In the genomic region with DNA sequence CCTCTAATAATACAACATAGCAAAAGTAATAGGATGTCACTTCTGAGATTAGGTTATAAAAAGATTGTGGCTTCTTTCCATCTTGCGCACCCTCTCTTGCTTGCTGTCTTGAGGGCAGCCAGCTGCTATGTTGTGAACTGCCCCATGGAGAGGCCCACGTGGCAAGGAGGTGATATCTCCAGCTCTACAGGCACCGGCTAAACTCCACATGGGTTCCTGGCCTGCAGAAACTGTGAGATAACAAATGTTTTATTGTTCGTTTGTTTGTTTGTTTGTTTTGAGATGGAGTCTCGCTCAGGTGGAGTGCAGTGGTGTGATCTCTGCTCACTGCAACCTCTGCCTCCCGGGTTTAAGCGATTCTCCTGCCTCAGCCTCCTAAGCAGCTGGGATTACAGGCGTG, we compare ENCODE assay signal across 26 cellular contexts.
"Had no signal": no experiment of that assay in that cellular context is flagged by ENCODE, and none has a peak within 500 bp of the region (broad histone marks: within the 10 kb centered on the region; RNA-seq: fewer than 3 reads in every experiment).

No MANE protein-coding gene starts in this region.

- H3K27ac ChIP-seq: coronary artery, dorsolateral prefrontal cortex, epithelial cell of prostate, esophagus squamous epithelium, gastrocnemius medialis, heart right ventricle, left lung, lower lobe of right lung had no signal

- H3K9me3 ChIP-seq: esophagus squamous epithelium, gastrocnemius medialis, heart right ventricle, left lung, lower lobe of right lung had no signal

- FAIRE-seq: colon, endometrium, islet of Langerhans, keratinocyte had no signal

- ATAC-seq: esophagus mucosa; gastrocnemius medialis; heart right ventricle; left cardiac atrium; left lung; left ventricle myocardium superior; lower lobe of right lung; naive thymus-derived CD4-positive, alpha-beta T cell had no signal

- H3K4me1 ChIP-seq: esophagus squamous epithelium, gastrocnemius medialis, heart right ventricle, left lung, lower lobe of right lung had no signal

- H3K4me3 ChIP-seq: coronary artery, dorsolateral prefrontal cortex, esophagus squamous epithelium, gastrocnemius medialis, heart right ventricle, left lung, lower lobe of right lung had no signal

- H3K36me3 ChIP-seq: esophagus squamous epithelium, gastrocnemius medialis, heart right ventricle, left lung, lower lobe of right lung had no signal

- DNase-seq: dermis blood vessel endothelial cell; dorsolateral prefrontal cortex; effector CD4-positive, alpha-beta T cell; effector memory CD4-positive, alpha-beta T cell; esophagus squamous epithelium; foreskin fibroblast; foreskin melanocyte; gastrocnemius medialis; glutamatergic neuron; head of caudate nucleus; heart right ventricle; hippocampal formation; left cardiac atrium; left lung; left ventricle myocardium superior; lower lobe of right lung; mesenchymal stem cell; midbrain; naive thymus-derived CD4-positive, alpha-beta T cell had no signal
